1 cellular context compared by ENCODE assay signal in the genomic region with DNA sequence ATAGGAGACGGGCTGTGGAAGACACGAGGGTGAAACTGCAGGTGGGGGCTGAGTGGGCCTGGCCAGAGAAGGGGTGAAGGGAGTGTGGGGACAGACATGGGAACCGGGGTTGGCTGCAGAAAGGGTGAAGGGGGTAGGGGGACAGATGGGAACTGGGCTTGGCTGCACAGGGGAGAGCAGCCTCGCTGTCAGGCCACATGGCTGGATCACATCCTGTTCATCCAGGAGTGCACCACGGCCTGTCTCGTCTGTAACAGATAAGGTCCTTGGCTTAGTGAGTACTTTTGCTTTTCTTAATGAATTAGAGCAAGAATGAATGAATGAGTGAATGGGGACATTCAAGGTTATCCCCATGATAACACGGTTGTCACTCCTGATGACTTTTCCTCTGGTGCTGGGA.
TF ChIP-seq lines count a peak whose summit lies in the region.

No MANE protein-coding gene starts in this region.

TF ChIP-seq in H1, 55 proteins besides CTCF, POLR2A, EP300 and RAD21:
- no peak for TF ChIP-seq BACH1 (IDR thresholded peaks at IDR 0.05; ENCODE audit: low read length)
- no peak for TF ChIP-seq ASH2L (IDR thresholded peaks at IDR 0.05; ENCODE audit: low read length)
- no peak for TF ChIP-seq SIN3A (conservative IDR thresholded peaks at IDR 0.05 in 1 of 2, IDR thresholded peaks at IDR 0.05 in 1 of 2; ENCODE audit: low read depth in 1 of 2, low read length in 2 of 2)
- TF ChIP-seq ZNF274 (IDR thresholded peaks at IDR 0.05; ENCODE audit: borderline replicate concordance, extremely low read depth, low read length): no peak
- TF ChIP-seq TBP (IDR thresholded peaks at IDR 0.05; ENCODE audit: low read depth, low read length): no peak
- TF ChIP-seq RNF2 (IDR thresholded peaks at IDR 0.05; ENCODE audit: borderline replicate concordance, low read depth, low read length, missing control alignments, poor library complexity, severe bottlenecking): no peak
- no peak for TF ChIP-seq EZH2 (IDR thresholded peaks at IDR 0.05; ENCODE audit: low read depth, low read length, severe bottlenecking)
- TF ChIP-seq, protein P1, sequence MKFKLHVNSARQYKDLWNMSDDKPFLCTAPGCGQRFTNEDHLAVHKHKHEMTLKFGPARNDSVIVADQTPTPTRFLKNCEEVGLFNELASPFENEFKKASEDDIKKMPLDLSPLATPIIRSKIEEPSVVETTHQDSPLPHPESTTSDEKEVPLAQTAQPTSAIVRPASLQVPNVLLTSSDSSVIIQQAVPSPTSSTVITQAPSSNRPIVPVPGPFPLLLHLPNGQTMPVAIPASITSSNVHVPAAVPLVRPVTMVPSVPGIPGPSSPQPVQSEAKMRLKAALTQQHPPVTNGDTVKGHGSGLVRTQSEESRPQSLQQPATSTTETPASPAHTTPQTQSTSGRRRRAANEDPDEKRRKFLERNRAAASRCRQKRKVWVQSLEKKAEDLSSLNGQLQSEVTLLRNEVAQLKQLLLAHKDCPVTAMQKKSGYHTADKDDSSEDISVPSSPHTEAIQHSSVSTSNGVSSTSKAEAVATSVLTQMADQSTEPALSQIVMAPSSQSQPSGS (IDR thresholded peaks at IDR 0.05; ENCODE audit: low read length): no peak
